Comparison of ENCODE assay signal across 21 cellular contexts in genomic region chr4:70833701-70834100, GRCh38.
"Had no signal": no experiment of that assay in that cellular context is flagged by ENCODE, and none has a peak within 500 bp of the region (broad histone marks: within the 10 kb centered on the region; RNA-seq: fewer than 3 reads in every experiment).

No MANE protein-coding gene starts in this region.

- DNase-seq: activated B cell treated with CpG ODN at 0.5 μM for 24 hours; activated CD4-positive, alpha-beta memory T cell treated with anti-CD3 and anti-CD28 coated beads, Interleukin-2, amount 10 ng/mL, durations not matched to agents 7 days and 5 days; activated CD4-positive, alpha-beta T cell treated with anti-CD3 and anti-CD28 coated beads for 48 hours; activated gamma-delta T cell; activated naive CD4-positive, alpha-beta T cell treated with anti-CD3 and anti-CD28 coated beads, Interleukin-2, amount 50 U/mL, for 16 hours; activated naive CD8-positive, alpha-beta T cell treated with anti-CD3 and anti-CD28 coated beads, Interleukin-2, amount 50 U/mL, for 24 hours; endodermal cell; esophagus squamous epithelium; foreskin keratinocyte; naive thymus-derived CD4-positive, alpha-beta T cell; stimulated activated CD4-positive, alpha-beta T cell treated with anti-CD3 and anti-CD28 coated beads, Interleukin-4, amount 100 ng/mL, for 1 hour; stimulated activated naive CD8-positive, alpha-beta T cell treated with anti-CD3 and anti-CD28 coated beads, Interleukin-15, Interleukin-2, amounts not matched to agents 100 U/mL and 50 U/mL, for 24 hours; substantia nigra; T-helper 17 cell; tibial artery had no signal

- H3K27ac ChIP-seq: breast epithelium, coronary artery, esophagus squamous epithelium, foreskin keratinocyte, tibial artery had no signal

- H3K4me3 Mint-ChIP-seq: activated B cell treated with CpG ODN at 0.5 μM for 24 hours; activated CD4-positive, alpha-beta memory T cell treated with anti-CD3 and anti-CD28 coated beads, Interleukin-2, amount 10 ng/mL, durations not matched to agents 7 days and 5 days; activated naive CD8-positive, alpha-beta T cell treated with anti-CD3 and anti-CD28 coated beads, Interleukin-2, amount 50 U/mL, for 24 hours; activated T-helper 1 cell treated with anti-CD3 and anti-CD28 coated beads, Interleukin-12 subunit alpha, Interleukin-12 subunit beta, Interleukin-2, Interleukin-4 antibody, amounts not matched to agents 30 ng/mL and 10 ng/mL and 1 ng/mL, durations not matched to agents 14 hours and 24 hours and 36 hours; endodermal cell; T-helper 17 cell had no signal

- ATAC-seq: activated naive CD8-positive, alpha-beta T cell treated with anti-CD3 and anti-CD28 coated beads, Interleukin-2, amount 50 U/mL, for 24 hours; foreskin keratinocyte; naive thymus-derived CD4-positive, alpha-beta T cell; stimulated activated naive CD8-positive, alpha-beta T cell treated with anti-CD3 and anti-CD28 coated beads, Interleukin-15, Interleukin-2, amounts not matched to agents 100 U/mL and 50 U/mL, for 24 hours; T-helper 17 cell had no signal

- H3K4me3 ChIP-seq: breast epithelium, coronary artery, esophagus squamous epithelium, lung, tibial artery had no signal

- H3K9me3 ChIP-seq: breast epithelium, esophagus squamous epithelium, tibial artery had no signal

- H3K4me1 ChIP-seq: breast epithelium, foreskin keratinocyte had no signal

- H3K27me3 ChIP-seq: breast epithelium, esophagus squamous epithelium, foreskin keratinocyte, tibial artery had no signal

- H3K27me3 Mint-ChIP-seq: activated B cell treated with CpG ODN at 0.5 μM for 24 hours; activated CD4-positive, alpha-beta memory T cell treated with anti-CD3 and anti-CD28 coated beads, Interleukin-2, amount 10 ng/mL, durations not matched to agents 7 days and 5 days; activated naive CD8-positive, alpha-beta T cell treated with anti-CD3 and anti-CD28 coated beads, Interleukin-2, amount 50 U/mL, for 24 hours; naive thymus-derived CD4-positive, alpha-beta T cell; progenitor cell of endocrine pancreas; T-helper 17 cell had no signal

- H3K27ac Mint-ChIP-seq: activated B cell treated with CpG ODN at 0.5 μM for 24 hours; activated CD4-positive, alpha-beta memory T cell treated with anti-CD3 and anti-CD28 coated beads, Interleukin-2, amount 10 ng/mL, durations not matched to agents 7 days and 5 days; activated naive CD8-positive, alpha-beta T cell treated with anti-CD3 and anti-CD28 coated beads, Interleukin-2, amount 50 U/mL, for 24 hours; activated T-helper 1 cell treated with anti-CD3 and anti-CD28 coated beads, Interleukin-12 subunit alpha, Interleukin-12 subunit beta, Interleukin-2, Interleukin-4 antibody, amounts not matched to agents 30 ng/mL and 10 ng/mL and 1 ng/mL, durations not matched to agents 14 hours and 24 hours and 36 hours; endodermal cell; T-helper 17 cell had no signal

- H3K9me3 Mint-ChIP-seq: activated B cell treated with CpG ODN at 0.5 μM for 24 hours; activated CD4-positive, alpha-beta memory T cell treated with anti-CD3 and anti-CD28 coated beads, Interleukin-2, amount 10 ng/mL, durations not matched to agents 7 days and 5 days; activated naive CD8-positive, alpha-beta T cell treated with anti-CD3 and anti-CD28 coated beads, Interleukin-2, amount 50 U/mL, for 24 hours; activated T-helper 1 cell treated with anti-CD3 and anti-CD28 coated beads, Interleukin-12 subunit alpha, Interleukin-12 subunit beta, Interleukin-2, Interleukin-4 antibody, amounts not matched to agents 30 ng/mL and 10 ng/mL and 1 ng/mL, durations not matched to agents 14 hours and 24 hours and 36 hours; endodermal cell; naive thymus-derived CD4-positive, alpha-beta T cell had no signal

- FAIRE-seq: keratinocyte had no signal
